ENCODE assay signal across 1 cellular context in genomic region chr14:91827746-91828145, GRCh38.
TF ChIP-seq lines count a peak whose summit lies in the region.

No MANE protein-coding gene starts in this region.

TF ChIP-seq in K562, 482 proteins besides CTCF, POLR2A, EP300 and RAD21:
- TF ChIP-seq, protein P1, sequence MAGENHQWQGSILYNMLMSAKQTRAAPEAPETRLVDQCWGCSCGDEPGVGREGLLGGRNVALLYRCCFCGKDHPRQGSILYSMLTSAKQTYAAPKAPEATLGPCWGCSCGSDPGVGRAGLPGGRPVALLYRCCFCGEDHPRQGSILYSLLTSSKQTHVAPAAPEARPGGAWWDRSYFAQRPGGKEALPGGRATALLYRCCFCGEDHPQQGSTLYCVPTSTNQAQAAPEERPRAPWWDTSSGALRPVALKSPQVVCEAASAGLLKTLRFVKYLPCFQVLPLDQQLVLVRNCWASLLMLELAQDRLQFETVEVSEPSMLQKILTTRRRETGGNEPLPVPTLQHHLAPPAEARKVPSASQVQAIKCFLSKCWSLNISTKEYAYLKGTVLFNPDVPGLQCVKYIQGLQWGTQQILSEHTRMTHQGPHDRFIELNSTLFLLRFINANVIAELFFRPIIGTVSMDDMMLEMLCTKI (IDR thresholded peaks at IDR 0.05; ENCODE audit: partially characterized antibody), result no peak
- TF ChIP-seq, protein P2, sequence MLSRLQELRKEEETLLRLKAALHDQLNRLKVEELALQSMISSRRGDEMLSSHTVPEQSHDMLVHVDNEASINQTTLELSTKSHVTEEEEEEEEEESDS (CRISPR knock-in tag; IDR thresholded peaks at IDR 0.05), result no peak
- TF ChIP-seq ATF3 (IDR thresholded peaks at IDR 0.05), result 0 out of 2 replicates have a peak, but pooled peaks have one; percentile 18
- no peak for TF ChIP-seq ATF3 (CRISPR knock-in tag; conservative IDR thresholded peaks at IDR 0.05)
- TF ChIP-seq GTF3C2 (IDR thresholded peaks at IDR 0.05; ENCODE audit: borderline replicate concordance, extremely low read depth, insufficient read length), result no peak
- no peak for TF ChIP-seq NFE2L1 (tag; IDR thresholded peaks at IDR 0.05; ENCODE audit: borderline replicate concordance, low read depth)
